In genomic region chr7:16644157-16644556, GRCh38 we compare ENCODE assay signal across 9 cellular contexts. TPM values are rescaled to one million over a fixed set of nuclear protein-coding genes. Genes with fewer than 3 reads are reported as not detected.
DNase-seq lines count a peak whose midpoint lies in the region; ATAC-seq, FAIRE-seq and TF ChIP-seq lines count a peak whose summit lies in the region.
"Had no signal": no experiment of that assay in that cellular context is flagged by ENCODE, and none has a peak within 500 bp of the region (broad histone marks: within the 10 kb centered on the region; RNA-seq: fewer than 3 reads in every experiment).

No MANE protein-coding gene starts in this region.

- H3K9me3 ChIP-seq in CD8-positive, alpha-beta T cell (ENCODE audit: low read length) = no peaks in the 10 kb centered on the region
- H3K9me3 ChIP-seq in PC-9 (ENCODE audit: insufficient read depth, low read depth) (no peaks in the 10 kb centered on the region), esophagus muscularis mucosa (no peaks in the 10 kb centered on the region), pancreas (no peaks in the 10 kb centered on the region)

- H3K4me1 Mint-ChIP-seq in CD8-positive, alpha-beta T cell (ENCODE audit: low read depth) = peaks cover 56% of the 10 kb centered on the region

- peaks cover 22% of the 10 kb centered on the region for H3K36me3 Mint-ChIP-seq in CD8-positive, alpha-beta T cell

- H3F3A ChIP-seq in PC-9 (ENCODE audit: insufficient read depth, low read depth) = peaks cover 14% of the 10 kb centered on the region; the same call in 1 of the 2 replicates

- DNase-seq in CD8-positive, alpha-beta T cell = no peak
- DNase-seq in PC-9 (no peak), esophagus muscularis mucosa (ENCODE audit: extremely low spot score) (no peak), pancreas (no peak), NCI-H187 (lab: John Stamatoyannopoulos, UW) (no peak), HEK293T (ENCODE audit: extremely low spot score) (no peak), DMS79 (lab: John Stamatoyannopoulos, UW) (no peak)

- CTCF ChIA-PET in CD8-positive, alpha-beta T cell (lab: Charles Lee) = no interaction called here
- CTCF ChIA-PET in PC-9 (lab: Charles Lee) (interaction anchor here (0.6 to 0.7 kb wide), 2 partner anchors 547 to 725 kb away, joined by 3 to 6 read pairs; no protein-coding TSS in a partner anchor), HEK293T (lab: Yijun Ruan, JAX) (no interaction called here)

- POLR2A ChIA-PET in CD8-positive, alpha-beta T cell (lab: Charles Lee) = no interaction called here
- POLR2A ChIA-PET in PC-9 (lab: Charles Lee; ENCODE audit: unreplicated experiment) = no interaction called here
- POLR2A ChIA-PET in HEK293T (lab: Yijun Ruan, JAX) = no interaction called here

- peak overlapping the region; percentile 98 for H2AFZ ChIP-seq in PC-9

- H3K27ac Mint-ChIP-seq in CD8-positive, alpha-beta T cell = peak overlapping the region; percentile 85

- H3K9me3 Mint-ChIP-seq in CD8-positive, alpha-beta T cell = no peaks in the 10 kb centered on the region

- H3K4me3 ChIP-seq in CD8-positive, alpha-beta T cell (ENCODE audit: low read depth, low read length) = peak overlapping the region; percentile 96
- H3K4me3 ChIP-seq in PC-9 = peak overlapping the region; percentile 77
- peak overlapping the region; percentile 72 to 93 (median 84) for H3K4me3 ChIP-seq in esophagus muscularis mucosa
- peak overlapping the region; percentile 51 to 82 (median 66) for H3K4me3 ChIP-seq in pancreas

- no peak for TF ChIP-seq POLR2A in esophagus muscularis mucosa (IDR thresholded peaks at IDR 0.05; ENCODE audit: low read depth)

- no peaks in the 10 kb centered on the region for H3K9me2 ChIP-seq in PC-9 (ENCODE audit: insufficient read depth)

- BruUV-seq in PC-9 (replicated peaks; lab: Mats Ljungman, UMichigan) = no TSS peak

- FAIRE-seq in pancreas (lab: Jason Lieb, UNC) = no peak
- FAIRE-seq: endometrium had no signal

- H4K20me1 ChIP-seq in PC-9 (ENCODE audit: insufficient read depth) = peaks cover 15% of the 10 kb centered on the region

- no peak for TF ChIP-seq EP300 in esophagus muscularis mucosa (IDR thresholded peaks at IDR 0.05)

- 70% methylated on average over 4 of the region's 4 CpGs for WGBS in esophagus muscularis mucosa
- 15 to 16% methylated on average over 4 of the region's 4 CpGs for WGBS in pancreas, 2 donors

- H3K36me3 ChIP-seq in CD8-positive, alpha-beta T cell (ENCODE audit: insufficient read depth, low read length) = no peaks in the 10 kb centered on the region
- peaks cover 6% of the 10 kb centered on the region; the same call in 1 of the 2 replicates for H3K36me3 ChIP-seq in PC-9 (ENCODE audit: low read depth)
- no peaks in the 10 kb centered on the region for H3K36me3 ChIP-seq in esophagus muscularis mucosa
- H3K36me3 ChIP-seq in pancreas = no peaks in the 10 kb centered on the region

- intact Hi-C loops in CD8-positive, alpha-beta T cell (cut with DNase I, micrococcal nuclease) = loop anchor here (5.0 to 10.0 kb wide), 2 partner anchors 222 to 501 kb away; partner anchors contain the start of gene CRPPA (in 1 of the 2)
- intact Hi-C loops in PC-9 (cut with micrococcal nuclease; ENCODE audit: unreplicated experiment) = loop anchor here (2.0 kb wide), 1 partner anchor 559 kb away; no protein-coding TSS in a partner anchor
- intact Hi-C loops in esophagus muscularis mucosa (cut with DNase I) = no loop called here
- intact Hi-C loops in pancreas (cut with DNase I) = no loop called here

- peak overlapping the region; percentile 85 for H3K4me2 ChIP-seq in PC-9

- no peak for ATAC-seq in CD8-positive, alpha-beta T cell
- ATAC-seq in pancreas = no peak
- ATAC-seq in GM21526 (IDR thresholded peaks at IDR 0.05; ENCODE audit: low FRiP score, unreplicated experiment) = no peak

- H3K4me1 ChIP-seq in CD8-positive, alpha-beta T cell (ENCODE audit: insufficient read depth, low read length) = peaks cover 35% of the 10 kb centered on the region
- H3K4me1 ChIP-seq in PC-9 (replicated peaks; ENCODE audit: insufficient read depth) = peaks cover 34% of the 10 kb centered on the region
- H3K4me1 ChIP-seq in esophagus muscularis mucosa = peaks cover 34 to 71% (median 65%) of the 10 kb centered on the region in 4 donors
- H3K4me1 ChIP-seq in pancreas = peaks cover 0 to 30% (median 19%) of the 10 kb centered on the region in 3 donors

- H3K27ac ChIP-seq in CD8-positive, alpha-beta T cell (ENCODE audit: low read depth, low read length) = peak overlapping the region; percentile 4
- H3K27ac ChIP-seq in PC-9 = no peak overlapping the region; the same call in 1 of the 2 replicates
- peak overlapping the region; percentile 90 to 94 (median 92) for H3K27ac ChIP-seq in esophagus muscularis mucosa (replicated peaks in 1 of 4)
- H3K27ac ChIP-seq in pancreas = peak overlapping the region; percentile 89 to 96 (median 93)

- TF ChIP-seq CTCF in CD8-positive, alpha-beta T cell (IDR thresholded peaks at IDR 0.05) = no peak
- TF ChIP-seq CTCF in PC-9 (conservative IDR thresholded peaks at IDR 0.05) (no peak), esophagus muscularis mucosa (IDR thresholded peaks at IDR 0.05) (no peak), pancreas (IDR thresholded peaks at IDR 0.05) (no peak)

- no peaks in the 10 kb centered on the region for H3K27me3 ChIP-seq in CD8-positive, alpha-beta T cell (ENCODE audit: insufficient read depth, low read length)
- H3K27me3 ChIP-seq in PC-9 (ENCODE audit: insufficient read depth, low read depth) (no peaks in the 10 kb centered on the region), esophagus muscularis mucosa (no peaks in the 10 kb centered on the region), pancreas (no peaks in the 10 kb centered on the region)

- H3K27me3 Mint-ChIP-seq in CD8-positive, alpha-beta T cell (ENCODE audit: low read depth) = no peaks in the 10 kb centered on the region

- peaks cover 62% of the 10 kb centered on the region for H3K79me2 ChIP-seq in PC-9 (ENCODE audit: low read depth)

- H3K4me3 Mint-ChIP-seq in CD8-positive, alpha-beta T cell = peak overlapping the region; percentile 99

TF ChIP-seq in HEK293T, 16 proteins besides CTCF, POLR2A, EP300 and RAD21:
- no peak for TF ChIP-seq TARDBP (IDR thresholded peaks at IDR 0.05)
- no peak for TF ChIP-seq HDGF (IDR thresholded peaks at IDR 0.05; ENCODE audit: borderline replicate concordance)
- no peak for TF ChIP-seq SP1 (IDR thresholded peaks at IDR 0.05)

RNA-seq across cellular contexts. Expression of gene ANKMY2, which starts 1.4 kb away (rescaled TPM):
- total RNA-seq in CD8-positive, alpha-beta T cell = 1 to 10 TPM; 3.9 TPM
- total RNA-seq in PC-9 (2021) (22.9 and 30.7 TPM in 2 replicates), esophagus muscularis mucosa (10 to 100 TPM; 12.4 to 24.9 (median 17.6) TPM), pancreas (10 to 100 TPM in 1 of 6 donors, 1 to 10 TPM in 5; 6.3 to 11.4 (median 8.2) TPM)
- polyA plus RNA-seq in pancreas = 1 to 10 TPM; 3.9 to 8.9 TPM

RNA-seq across cellular contexts. Expression of gene BZW2, which starts 1.8 kb away (rescaled TPM):
- 10 to 100 TPM; 23.2 to 23.8 TPM for total RNA-seq in CD8-positive, alpha-beta T cell
- 93.7 and 102 TPM in 2 replicates for total RNA-seq in PC-9 (2021)
- 10 to 100 TPM; 48.1 to 73.9 (median 62.4) TPM for total RNA-seq in esophagus muscularis mucosa
- 10 to 100 TPM; 15.3 to 29.9 (median 21.1) TPM for total RNA-seq in pancreas
- 10 to 100 TPM; 10.5 to 12.9 TPM for polyA plus RNA-seq in pancreas

Comparison
In these comparisons a context has a peak if more than half of its experiments do, and no peak if none do; other contexts are left out.
1. intact Hi-C loops: an anchor here in CD8-positive, alpha-beta T cell (5.0 to 10.0 kb wide) and PC-9 (2.0 kb wide); none called in esophagus muscularis mucosa and pancreas.